ENCODE assay signal across 9 cellular contexts in genomic region chr16:89257757-89258465, GRCh38. TPM values are rescaled to one million over a fixed set of nuclear protein-coding genes. Genes with fewer than 3 reads are reported as not detected.
DNase-seq lines count a peak whose midpoint lies in the region; ATAC-seq and TF ChIP-seq lines count a peak whose summit lies in the region.
"Had no signal": no experiment of that assay in that cellular context is flagged by ENCODE, and none has a peak within 500 bp of the region (broad histone marks: within the 10 kb centered on the region; RNA-seq: fewer than 3 reads in every experiment).

No MANE protein-coding gene starts in this region.

- DNase-seq in DMS 273 (lab: John Stamatoyannopoulos, UW; ENCODE audit: unreplicated experiment) = peak; percentile 40
- no peak for DNase-seq in DMS 273 treated with DMSO at 0.1 percent for 48 hours (lab: John Stamatoyannopoulos, UW)
- DNase-seq in NT2/D1 (ENCODE audit: low read depth, low spot score) = no peak
- no peak for DNase-seq in endothelial cell (ENCODE audit: low spot score)
- no peak for DNase-seq in retinal pigment epithelial cell (ENCODE audit: low read depth)
- no peak for DNase-seq in stimulated activated CD4-positive, alpha-beta T cell treated with anti-CD3 and anti-CD28 coated beads, Interleukin-1b, Interleukin-23, amount 100 ng/mL, for 48 hours
- DNase-seq in NCI-H187 (lab: John Stamatoyannopoulos, UW) = no peak
- DNase-seq: pancreas had no signal

- H3K36me3 Mint-ChIP-seq in endothelial cell (ENCODE audit: low read depth, unreplicated experiment) = peaks cover 5% of the 10 kb centered on the region

- peak overlapping the region; percentile 24 for H3K4me3 Mint-ChIP-seq in endothelial cell (ENCODE audit: unreplicated experiment)

- no peak overlapping the region for H3K27ac Mint-ChIP-seq in endothelial cell (ENCODE audit: unreplicated experiment)

- H3K9me3 ChIP-seq in NT2/D1 (ENCODE audit: insufficient read depth, low read length) = peaks cover 4% of the 10 kb centered on the region; the same call in 1 of the 2 replicates
- H3K9me3 ChIP-seq: pancreas had no signal

- H3K4me1 ChIP-seq in NT2/D1 (ENCODE audit: insufficient read depth, insufficient read length) = peaks cover 3% of the 10 kb centered on the region
- H3K4me1 ChIP-seq: pancreas had no signal

- H3K27me3 ChIP-seq in NT2/D1 (ENCODE audit: insufficient read depth, insufficient read length) = peaks cover 17% of the 10 kb centered on the region
- H3K27me3 ChIP-seq: pancreas had no signal

- TF ChIP-seq CTCF in endothelial cell (IDR thresholded peaks at IDR 0.05; ENCODE audit: unreplicated experiment) (no peak), retinal pigment epithelial cell (conservative IDR thresholded peaks at IDR 0.05; ENCODE audit: low read depth, low read length) (no peak)

- peak overlapping the region; percentile 85 for H3K9ac ChIP-seq in NT2/D1 (ENCODE audit: insufficient read length, low read depth)

- ATAC-seq in HG03521 (IDR thresholded peaks at IDR 0.05; ENCODE audit: unreplicated experiment) = no peak

- H3K36me3 ChIP-seq in NT2/D1 (ENCODE audit: insufficient read depth, insufficient read length, low read length) = no peaks in the 10 kb centered on the region
- H3K36me3 ChIP-seq: pancreas had no signal

- H3K9me3 Mint-ChIP-seq in endothelial cell (ENCODE audit: unreplicated experiment) = no peaks in the 10 kb centered on the region

- peak overlapping the region; percentile 50 for H3K4me3 ChIP-seq in NT2/D1 (ENCODE audit: insufficient read length, low read depth)
- peak overlapping the region; percentile 41 for H3K4me3 ChIP-seq in retinal pigment epithelial cell (ENCODE audit: low read length)

- peaks cover 13% of the 10 kb centered on the region for H3K27me3 Mint-ChIP-seq in endothelial cell (ENCODE audit: unreplicated experiment)

- H3K4me1 Mint-ChIP-seq in endothelial cell (ENCODE audit: unreplicated experiment) = peaks cover 21% of the 10 kb centered on the region

RNA-seq across cellular contexts. Expression of gene ZNF778, which starts 40.4 kb away (rescaled TPM):
- 35.5 TPM for total RNA-seq in endothelial cell (ENCODE audit: unreplicated experiment)

RNA-seq across cellular contexts. Expression of gene SLC22A31, which starts 57.6 kb away (rescaled TPM):
- total RNA-seq in endothelial cell (ENCODE audit: unreplicated experiment) = 0.54 TPM
